Comparison of ENCODE assay signal across 15 cellular contexts in the genomic region with DNA sequence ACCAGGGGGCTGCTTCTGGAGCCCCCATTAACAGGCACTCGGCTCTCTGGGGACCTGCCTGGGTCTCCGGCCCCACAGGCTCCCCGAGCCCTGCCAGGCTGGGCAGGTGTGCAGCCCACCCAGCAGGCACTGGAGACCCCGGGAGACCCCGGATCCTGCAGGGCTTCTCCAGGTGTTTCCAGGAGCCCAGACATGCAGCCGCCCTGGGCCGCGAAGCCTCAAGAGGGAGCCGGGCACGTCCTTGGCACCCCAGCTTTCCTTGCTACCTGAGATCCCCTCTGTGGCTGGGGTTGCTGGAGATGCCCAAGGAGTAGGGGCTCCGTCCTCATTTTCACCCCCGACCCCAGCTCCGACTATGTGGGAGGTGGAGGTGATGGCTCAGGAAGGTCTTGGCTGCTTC. TPM values are rescaled to one million over a fixed set of nuclear protein-coding genes. Genes with fewer than 3 reads are reported as not detected.
"Had no signal": no experiment of that assay in that cellular context is flagged by ENCODE, and none has a peak within 500 bp of the region (broad histone marks: within the 10 kb centered on the region; RNA-seq: fewer than 3 reads in every experiment).

No MANE protein-coding gene starts in this region.

- H3K27ac ChIP-seq: brain microvascular endothelial cell, left lung, lower lobe of right lung, neural progenitor cell, spleen, transverse colon, uterus, VCaP had no signal

- H3K9me3 ChIP-seq: left lung, lower lobe of right lung, transverse colon, uterus had no signal

- H3K9ac ChIP-seq: neural progenitor cell had no signal

- H3K4me1 ChIP-seq: neural progenitor cell had no signal

- DNase-seq: cortex of kidney had no signal

- H3K9me3 Mint-ChIP-seq: activated naive CD4-positive, alpha-beta T cell treated with anti-CD3 and anti-CD28 coated beads for 36 hours; activated naive CD8-positive, alpha-beta T cell treated with anti-CD3 and anti-CD28 coated beads, Interleukin-2, amount 10 ng/mL, durations not matched to agents 7 days and 5 days; activated T-helper 1 cell treated with anti-CD3 and anti-CD28 coated beads, Interleukin-12 subunit alpha, Interleukin-12 subunit beta, Interleukin-2, Interleukin-4 antibody, amounts not matched to agents 30 ng/mL and 10 ng/mL and 1 ng/mL, durations not matched to agents 14 hours and 24 hours and 36 hours; natural killer cell; neural progenitor cell; T-helper 2 cell treated with Interferon-gamma antibody and Interleukin-4, amounts not matched to agents 5 μg/mL and 100 μg/mL, for 36 hours had no signal

- H3K36me3 ChIP-seq: brain microvascular endothelial cell, left lung, lower lobe of right lung, neural progenitor cell, spleen, transverse colon, uterus had no signal

- H3K27me3 ChIP-seq: brain microvascular endothelial cell, neural progenitor cell, uterus had no signal

- H3K4me1 Mint-ChIP-seq: activated naive CD8-positive, alpha-beta T cell treated with anti-CD3 and anti-CD28 coated beads, Interleukin-2, amount 10 ng/mL, durations not matched to agents 7 days and 5 days had no signal

- H2AFZ ChIP-seq: neural progenitor cell had no signal

- H3K27ac Mint-ChIP-seq: activated naive CD4-positive, alpha-beta T cell treated with anti-CD3 and anti-CD28 coated beads for 36 hours; activated naive CD8-positive, alpha-beta T cell treated with anti-CD3 and anti-CD28 coated beads, Interleukin-2, amount 10 ng/mL, durations not matched to agents 7 days and 5 days; activated T-helper 1 cell treated with anti-CD3 and anti-CD28 coated beads, Interleukin-12 subunit alpha, Interleukin-12 subunit beta, Interleukin-2, Interleukin-4 antibody, amounts not matched to agents 30 ng/mL and 10 ng/mL and 1 ng/mL, durations not matched to agents 14 hours and 24 hours and 36 hours; natural killer cell; T-helper 2 cell treated with Interferon-gamma antibody and Interleukin-4, amounts not matched to agents 5 μg/mL and 100 μg/mL, for 36 hours had no signal

- H3K4me3 Mint-ChIP-seq: activated naive CD4-positive, alpha-beta T cell treated with anti-CD3 and anti-CD28 coated beads for 36 hours; activated naive CD8-positive, alpha-beta T cell treated with anti-CD3 and anti-CD28 coated beads, Interleukin-2, amount 10 ng/mL, durations not matched to agents 7 days and 5 days; activated T-helper 1 cell treated with anti-CD3 and anti-CD28 coated beads, Interleukin-12 subunit alpha, Interleukin-12 subunit beta, Interleukin-2, Interleukin-4 antibody, amounts not matched to agents 30 ng/mL and 10 ng/mL and 1 ng/mL, durations not matched to agents 14 hours and 24 hours and 36 hours; natural killer cell; T-helper 2 cell treated with Interferon-gamma antibody and Interleukin-4, amounts not matched to agents 5 μg/mL and 100 μg/mL, for 36 hours had no signal

- H3K4me3 ChIP-seq: left lung, lower lobe of right lung, neural progenitor cell, spleen, transverse colon, uterus had no signal

- H3K36me3 Mint-ChIP-seq: activated naive CD8-positive, alpha-beta T cell treated with anti-CD3 and anti-CD28 coated beads, Interleukin-2, amount 10 ng/mL, durations not matched to agents 7 days and 5 days; natural killer cell; neural progenitor cell had no signal

- H3K4me2 ChIP-seq: neural progenitor cell had no signal

RNA-seq across cellular contexts. Expression of a gene that starts 7.7 kb away (rescaled TPM):
- total RNA-seq: pulmonary artery endothelial cell had no signal
